1 cellular context compared by ENCODE assay signal in the genomic region with DNA sequence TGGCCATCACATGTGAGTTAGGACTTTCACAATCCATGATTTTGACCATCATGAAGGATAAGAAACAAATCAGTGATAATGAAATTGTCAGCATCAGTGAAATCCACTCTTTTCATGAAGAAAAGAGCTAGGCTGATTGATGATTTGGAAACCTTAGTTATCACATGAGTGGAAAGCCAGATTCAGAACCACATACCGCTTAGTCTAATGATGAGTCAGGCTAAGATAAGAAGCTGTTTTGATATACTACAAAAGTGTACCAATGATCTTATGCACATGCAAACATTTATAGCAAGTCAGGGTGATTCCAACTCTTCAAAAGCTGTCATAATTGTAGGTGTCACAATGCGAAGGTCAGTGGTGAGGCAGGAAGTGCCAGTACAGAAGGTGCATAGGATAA.
TF ChIP-seq lines count a peak whose summit lies in the region.

No MANE protein-coding gene starts in this region.

TF ChIP-seq in HepG2, 621 proteins besides CTCF, POLR2A, EP300 and RAD21 (continued from another document):
- TF ChIP-seq SIX1 (CRISPR knock-in tag; IDR thresholded peaks at IDR 0.05; ENCODE audit: borderline replicate concordance) (no peak), HNF4A (CRISPR knock-in tag; IDR thresholded peaks at IDR 0.05) (peak; percentile 7; the same call in 1 of the 2 replicates)
